Comparison of ENCODE assay signal across 7 cellular contexts in genomic region chr20:46088409-46089075, GRCh38. TPM values are rescaled to one million over a fixed set of nuclear protein-coding genes. Genes with fewer than 3 reads are reported as not detected.
DNase-seq lines count a peak whose midpoint lies in the region; ATAC-seq and TF ChIP-seq lines count a peak whose summit lies in the region.

No MANE protein-coding gene starts in this region.

- H3K36me3 Mint-ChIP-seq in central memory CD8-positive, alpha-beta T cell (ENCODE audit: insufficient read depth) = peaks cover 11% of the 10 kb centered on the region
- no peaks in the 10 kb centered on the region for H3K36me3 Mint-ChIP-seq in mesothelial cell of epicardium

- no peaks in the 10 kb centered on the region for H3K9me3 Mint-ChIP-seq in central memory CD8-positive, alpha-beta T cell
- no peaks in the 10 kb centered on the region for H3K9me3 Mint-ChIP-seq in mesothelial cell of epicardium

- peaks cover 49% of the 10 kb centered on the region for H3K4me1 Mint-ChIP-seq in central memory CD8-positive, alpha-beta T cell
- H3K4me1 Mint-ChIP-seq in mesothelial cell of epicardium = peaks cover 53% of the 10 kb centered on the region

- H3K27ac Mint-ChIP-seq in central memory CD8-positive, alpha-beta T cell (ENCODE audit: low read depth) = peak overlapping the region; percentile 84
- H3K27ac Mint-ChIP-seq in mesothelial cell of epicardium = peak overlapping the region; percentile 93

- peak overlapping the region; percentile 83 for H3K4me3 Mint-ChIP-seq in central memory CD8-positive, alpha-beta T cell
- peak overlapping the region; percentile 85 for H3K4me3 Mint-ChIP-seq in mesothelial cell of epicardium

- H3K4me3 ChIP-seq in GM08714 (ENCODE audit: low read length) = peak overlapping the region; percentile 90
- H3K4me3 ChIP-seq in NB4 (ENCODE audit: low read depth, low read length) = peak overlapping the region; percentile 88

- H3K27me3 Mint-ChIP-seq in central memory CD8-positive, alpha-beta T cell = no peaks in the 10 kb centered on the region
- H3K27me3 Mint-ChIP-seq in mesothelial cell of epicardium (ENCODE audit: low read depth) = no peaks in the 10 kb centered on the region

- peak; percentile 46 for DNase-seq in NB4 (ENCODE audit: low read depth)
- DNase-seq in central memory CD8-positive, alpha-beta T cell (ENCODE audit: low spot score in 2 of 2) = no peak
- DNase-seq in mesothelial cell of epicardium (ENCODE audit: low spot score in 2 of 2, unreplicated experiment in 2 of 2) = no peak
- no peak for DNase-seq in NCI-H128 (lab: John Stamatoyannopoulos, UW; ENCODE audit: unreplicated experiment)
- no peak for DNase-seq in GM19238 (ENCODE audit: insufficient read length, low spot score)

- no peak for TF ChIP-seq POLR2A in NB4 (IDR thresholded peaks at IDR 0.05; ENCODE audit: extremely low read depth, insufficient read length)

- no peak for ATAC-seq in central memory CD8-positive, alpha-beta T cell (replicated peaks; ENCODE audit: extremely low read depth, poor library complexity, severe bottlenecking)
- ATAC-seq in HG02763 (IDR thresholded peaks at IDR 0.05; ENCODE audit: unreplicated experiment) = no peak

- TF ChIP-seq CTCF in NB4 (IDR thresholded peaks at IDR 0.05; ENCODE audit: low read depth, low read length) = no peak
- no peak for TF ChIP-seq CTCF in mesothelial cell of epicardium (IDR thresholded peaks at IDR 0.05; ENCODE audit: unreplicated experiment)

RNA-seq across cellular contexts. Expression of gene NCOA5, which starts 1.2 kb away (rescaled TPM):
- total RNA-seq in mesothelial cell of epicardium = 37.1 to 41.2 TPM (median 40.2 TPM) in 3 replicates

RNA-seq across cellular contexts. Expression of gene CD40, which starts 29.6 kb away (rescaled TPM):
- total RNA-seq in mesothelial cell of epicardium = 3.8 to 5.0 TPM (median 4.3 TPM) in 3 replicates

RNA-seq across cellular contexts. Expression of gene SLC12A5, which starts 59.5 kb away (rescaled TPM):
- total RNA-seq in mesothelial cell of epicardium = 6.9 to 9.1 TPM (median 7.7 TPM) in 3 replicates
